ENCODE assay signal across 9 cellular contexts in the genomic region with DNA sequence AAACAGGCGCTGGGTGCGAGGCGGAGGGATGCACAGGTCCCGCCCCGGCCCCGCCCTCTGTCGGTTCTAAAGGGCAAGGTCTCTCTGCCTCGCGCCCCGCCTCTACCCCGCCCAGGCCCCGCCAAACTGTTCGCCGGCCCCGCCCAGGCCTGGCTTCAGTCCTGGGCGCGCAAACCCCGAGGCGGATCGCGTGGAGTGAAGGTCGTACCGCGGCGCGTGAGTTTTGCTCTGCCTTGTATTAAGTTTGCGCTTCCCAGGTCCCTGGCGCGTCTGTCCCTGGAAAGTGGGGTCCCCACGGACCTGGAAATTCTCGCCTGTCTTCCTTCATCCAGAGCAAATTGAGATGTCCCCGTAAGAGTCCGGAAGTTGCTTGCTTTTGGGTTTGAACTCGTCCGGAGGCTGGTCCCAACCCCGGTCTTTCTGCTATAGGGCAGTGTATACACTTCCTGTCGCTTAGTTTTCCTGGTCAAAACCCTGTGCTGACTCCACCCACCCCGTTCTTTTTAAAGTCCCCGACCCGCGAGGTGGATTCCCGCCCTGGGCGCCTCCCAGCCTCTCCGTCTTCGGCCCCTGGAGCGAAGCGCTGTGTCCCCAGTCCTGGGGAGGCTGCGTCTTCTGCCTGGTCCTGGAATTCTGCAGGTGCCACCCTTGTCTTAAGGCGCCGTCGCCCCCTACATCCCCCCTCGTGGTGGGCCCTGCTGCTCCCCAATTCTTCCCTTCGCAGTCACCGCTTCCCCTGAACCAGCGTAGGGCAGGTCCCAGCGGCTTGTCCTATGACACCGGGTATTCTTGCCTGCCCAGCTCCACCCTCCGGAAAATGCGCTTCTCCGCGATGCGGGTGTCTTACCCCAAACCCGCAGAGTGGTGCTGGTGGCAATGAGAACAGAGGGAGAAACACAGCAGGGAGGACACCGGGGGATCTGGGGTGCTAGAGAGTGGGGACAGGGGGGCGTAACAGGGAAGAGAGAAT. TPM values are rescaled to one million over a fixed set of nuclear protein-coding genes. Genes with fewer than 3 reads are reported as not detected.
DNase-seq lines count a peak whose midpoint lies in the region; ATAC-seq and TF ChIP-seq lines count a peak whose summit lies in the region.
"Had no signal": no experiment of that assay in that cellular context is flagged by ENCODE, and none has a peak within 500 bp of the region (broad histone marks: within the 10 kb centered on the region; RNA-seq: fewer than 3 reads in every experiment).

No MANE protein-coding gene starts in this region.

- peak overlapping the region; percentile 69 for H3K27ac ChIP-seq in lower lobe of right lung
- H3K27ac ChIP-seq: 22Rv1 had no signal

- peak overlapping the region; percentile 60 for H3K4me3 ChIP-seq in lower lobe of right lung

- H3K4me1 ChIP-seq in lower lobe of right lung: peaks cover 15% of the 10 kb centered on the region

- H3K36me3 ChIP-seq in lower lobe of right lung: peaks cover 6% of the 10 kb centered on the region

- no peaks in the 10 kb centered on the region for H3K27me3 ChIP-seq in lower lobe of right lung (ENCODE audit: low read depth)

- intact Hi-C loops in lower lobe of right lung (cut with DNase I): no loop called here

- TF ChIP-seq CTCF in lower lobe of right lung (IDR thresholded peaks at IDR 0.05): peak; percentile 31

- peak; percentile 28 for DNase-seq in NK-92 (lab: John Stamatoyannopoulos, UW; ENCODE audit: unreplicated experiment)
- no peak for DNase-seq in NK-92 treated with Interleukin-12 subunit alpha and Interleukin-12 subunit beta, amount 100 ng/mL, for 24 hours (lab: John Stamatoyannopoulos, UW)
- DNase-seq in activated CD4-positive, alpha-beta T cell treated with anti-CD3 and anti-CD28 coated beads, Interleukin-2, amount 50 U/mL, for 48 hours: peak; percentile 94
- peak; percentile 78 for DNase-seq in dermis blood vessel endothelial cell
- DNase-seq in lower lobe of right lung: peak; percentile 90
- peak; percentile 91 for DNase-seq in stimulated activated CD4-positive, alpha-beta T cell treated with anti-CD3 and anti-CD28 coated beads, Interleukin-4, amount 100 ng/mL, for 24 hours
- no peak for DNase-seq in NCI-H524 (lab: John Stamatoyannopoulos, UW)

- H3K9me3 ChIP-seq in lower lobe of right lung: no peaks in the 10 kb centered on the region

- ATAC-seq in HG03457 (IDR thresholded peaks at IDR 0.05; ENCODE audit: unreplicated experiment): peak; percentile 53
- ATAC-seq in lower lobe of right lung: peak; percentile 95 to 96

RNA-seq across cellular contexts. Expression of a gene that starts 8.6 kb away (rescaled TPM):
- total RNA-seq in dermis blood vessel endothelial cell (23.3 and 31.1 TPM in 2 replicates), lower lobe of right lung (28.5 TPM)

RNA-seq across cellular contexts. Expression of a gene that starts 34.0 kb away (rescaled TPM):
- total RNA-seq in dermis blood vessel endothelial cell (15.1 and 22.3 TPM in 2 replicates), lower lobe of right lung (21.6 TPM)

Comparison
In these comparisons a context has a peak if more than half of its experiments do, and no peak if none do; other contexts are left out.
1. DNase-seq: peak in NK-92 (single experiment), activated CD4-positive, alpha-beta T cell treated with anti-CD3 and anti-CD28 coated beads, Interleukin-2, amount 50 U/mL, for 48 hours (2 of 2), dermis blood vessel endothelial cell (single experiment), lower lobe of right lung (single experiment) and stimulated activated CD4-positive, alpha-beta T cell treated with anti-CD3 and anti-CD28 coated beads, Interleukin-4, amount 100 ng/mL, for 24 hours (single experiment); none in NK-92 treated with Interleukin-12 subunit alpha and Interleukin-12 subunit beta, amount 100 ng/mL, for 24 hours (single experiment) and NCI-H524 (0 of 2).